ENCODE assay signal across 1 cellular context in genomic region chr19:535017-535835, GRCh38.
TF ChIP-seq lines count a peak whose summit lies in the region.

No MANE protein-coding gene starts in this region.

TF ChIP-seq in HepG2, 621 proteins besides CTCF, POLR2A, EP300 and RAD21 (continues in another document):
- no peak for TF ChIP-seq ZNF841 (CRISPR knock-in tag; IDR thresholded peaks at IDR 0.05; ENCODE audit: borderline replicate concordance)
- TF ChIP-seq ZNF382 (CRISPR knock-in tag; IDR thresholded peaks at IDR 0.05; ENCODE audit: borderline replicate concordance) = no peak
- no peak for TF ChIP-seq TP53 (CRISPR knock-in tag; conservative IDR thresholded peaks at IDR 0.05)
- no peak for TF ChIP-seq ZC3H4 (CRISPR knock-in tag; IDR thresholded peaks at IDR 0.05; ENCODE audit: borderline replicate concordance)
- 0 out of 2 replicates have a peak, but pooled peaks have one; percentile 44 for TF ChIP-seq HNRNPL (IDR thresholded peaks at IDR 0.05; ENCODE audit: low read depth, low read length)
- TF ChIP-seq JUND (CRISPR knock-in tag; IDR thresholded peaks at IDR 0.05) = no peak
- no peak for TF ChIP-seq MBD4 (IDR thresholded peaks at IDR 0.05; ENCODE audit: borderline replicate concordance, low read length)
- TF ChIP-seq U2AF1 (optimal IDR thresholded peaks at IDR 0.05; ENCODE audit: low read depth, low read length) = no peak
- TF ChIP-seq, protein P1, sequence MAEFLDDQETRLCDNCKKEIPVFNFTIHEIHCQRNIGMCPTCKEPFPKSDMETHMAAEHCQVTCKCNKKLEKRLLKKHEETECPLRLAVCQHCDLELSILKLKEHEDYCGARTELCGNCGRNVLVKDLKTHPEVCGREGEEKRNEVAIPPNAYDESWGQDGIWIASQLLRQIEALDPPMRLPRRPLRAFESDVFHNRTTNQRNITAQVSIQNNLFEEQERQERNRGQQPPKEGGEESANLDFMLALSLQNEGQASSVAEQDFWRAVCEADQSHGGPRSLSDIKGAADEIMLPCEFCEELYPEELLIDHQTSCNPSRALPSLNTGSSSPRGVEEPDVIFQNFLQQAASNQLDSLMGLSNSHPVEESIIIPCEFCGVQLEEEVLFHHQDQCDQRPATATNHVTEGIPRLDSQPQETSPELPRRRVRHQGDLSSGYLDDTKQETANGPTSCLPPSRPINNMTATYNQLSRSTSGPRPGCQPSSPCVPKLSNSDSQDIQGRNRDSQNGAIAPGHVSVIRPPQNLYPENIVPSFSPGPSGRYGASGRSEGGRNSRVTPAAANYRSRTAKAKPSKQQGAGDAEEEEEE (CRISPR knock-in tag; IDR thresholded peaks at IDR 0.05; ENCODE audit: borderline replicate concordance) = no peak
- TF ChIP-seq DR1 (CRISPR knock-in tag; IDR thresholded peaks at IDR 0.05) = no peak
- no peak for TF ChIP-seq ZNF367 (CRISPR knock-in tag; IDR thresholded peaks at IDR 0.05; ENCODE audit: borderline replicate concordance)
- TF ChIP-seq PHF8 (CRISPR knock-in tag; IDR thresholded peaks at IDR 0.05) = no peak
- no peak for TF ChIP-seq ZNF674 (CRISPR knock-in tag; IDR thresholded peaks at IDR 0.05; ENCODE audit: low read depth)
- TF ChIP-seq, protein P2, sequence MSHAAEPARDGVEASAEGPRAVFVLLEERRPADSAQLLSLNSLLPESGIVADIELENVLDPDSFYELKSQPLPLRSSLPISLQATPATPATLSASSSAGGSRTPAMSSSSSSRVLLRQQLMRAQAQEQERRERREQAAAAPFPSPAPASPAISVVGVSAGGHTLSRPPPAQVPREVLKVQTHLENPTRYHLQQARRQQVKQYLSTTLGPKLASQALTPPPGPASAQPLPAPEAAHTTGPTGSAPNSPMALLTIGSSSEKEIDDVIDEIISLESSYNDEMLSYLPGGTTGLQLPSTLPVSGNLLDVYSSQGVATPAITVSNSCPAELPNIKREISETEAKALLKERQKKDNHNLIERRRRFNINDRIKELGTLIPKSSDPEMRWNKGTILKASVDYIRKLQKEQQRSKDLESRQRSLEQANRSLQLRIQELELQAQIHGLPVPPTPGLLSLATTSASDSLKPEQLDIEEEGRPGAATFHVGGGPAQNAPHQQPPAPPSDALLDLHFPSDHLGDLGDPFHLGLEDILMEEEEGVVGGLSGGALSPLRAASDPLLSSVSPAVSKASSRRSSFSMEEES (CRISPR knock-in tag; IDR thresholded peaks at IDR 0.05) = no peak
- no peak for TF ChIP-seq PRMT3 (CRISPR knock-in tag; IDR thresholded peaks at IDR 0.05; ENCODE audit: borderline replicate concordance, low read depth)
- no peak for TF ChIP-seq ZNF292 (CRISPR knock-in tag; IDR thresholded peaks at IDR 0.05; ENCODE audit: borderline replicate concordance, low read depth)
- TF ChIP-seq KDM4B (CRISPR knock-in tag; IDR thresholded peaks at IDR 0.05) = no peak
- TF ChIP-seq ZNF670 (CRISPR knock-in tag; IDR thresholded peaks at IDR 0.05; ENCODE audit: borderline replicate concordance) = no peak
- TF ChIP-seq, protein P3, sequence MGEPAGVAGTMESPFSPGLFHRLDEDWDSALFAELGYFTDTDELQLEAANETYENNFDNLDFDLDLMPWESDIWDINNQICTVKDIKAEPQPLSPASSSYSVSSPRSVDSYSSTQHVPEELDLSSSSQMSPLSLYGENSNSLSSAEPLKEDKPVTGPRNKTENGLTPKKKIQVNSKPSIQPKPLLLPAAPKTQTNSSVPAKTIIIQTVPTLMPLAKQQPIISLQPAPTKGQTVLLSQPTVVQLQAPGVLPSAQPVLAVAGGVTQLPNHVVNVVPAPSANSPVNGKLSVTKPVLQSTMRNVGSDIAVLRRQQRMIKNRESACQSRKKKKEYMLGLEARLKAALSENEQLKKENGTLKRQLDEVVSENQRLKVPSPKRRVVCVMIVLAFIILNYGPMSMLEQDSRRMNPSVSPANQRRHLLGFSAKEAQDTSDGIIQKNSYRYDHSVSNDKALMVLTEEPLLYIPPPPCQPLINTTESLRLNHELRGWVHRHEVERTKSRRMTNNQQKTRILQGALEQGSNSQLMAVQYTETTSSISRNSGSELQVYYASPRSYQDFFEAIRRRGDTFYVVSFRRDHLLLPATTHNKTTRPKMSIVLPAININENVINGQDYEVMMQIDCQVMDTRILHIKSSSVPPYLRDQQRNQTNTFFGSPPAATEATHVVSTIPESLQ (CRISPR knock-in tag; conservative IDR thresholded peaks at IDR 0.05) = no peak
- TF ChIP-seq ZNF781 (CRISPR knock-in tag; IDR thresholded peaks at IDR 0.05; ENCODE audit: borderline replicate concordance, not compliant biosample characterization) = no peak
- TF ChIP-seq ZNF605 (CRISPR knock-in tag; IDR thresholded peaks at IDR 0.05) = no peak
- TF ChIP-seq, protein P4, sequence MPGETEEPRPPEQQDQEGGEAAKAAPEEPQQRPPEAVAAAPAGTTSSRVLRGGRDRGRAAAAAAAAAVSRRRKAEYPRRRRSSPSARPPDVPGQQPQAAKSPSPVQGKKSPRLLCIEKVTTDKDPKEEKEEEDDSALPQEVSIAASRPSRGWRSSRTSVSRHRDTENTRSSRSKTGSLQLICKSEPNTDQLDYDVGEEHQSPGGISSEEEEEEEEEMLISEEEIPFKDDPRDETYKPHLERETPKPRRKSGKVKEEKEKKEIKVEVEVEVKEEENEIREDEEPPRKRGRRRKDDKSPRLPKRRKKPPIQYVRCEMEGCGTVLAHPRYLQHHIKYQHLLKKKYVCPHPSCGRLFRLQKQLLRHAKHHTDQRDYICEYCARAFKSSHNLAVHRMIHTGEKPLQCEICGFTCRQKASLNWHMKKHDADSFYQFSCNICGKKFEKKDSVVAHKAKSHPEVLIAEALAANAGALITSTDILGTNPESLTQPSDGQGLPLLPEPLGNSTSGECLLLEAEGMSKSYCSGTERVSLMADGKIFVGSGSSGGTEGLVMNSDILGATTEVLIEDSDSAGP (CRISPR knock-in tag; IDR thresholded peaks at IDR 0.05; ENCODE audit: borderline replicate concordance) = no peak
- TF ChIP-seq GZF1 (CRISPR knock-in tag; IDR thresholded peaks at IDR 0.05) = no peak
- TF ChIP-seq ZBTB44 (CRISPR knock-in tag; IDR thresholded peaks at IDR 0.05) = no peak
- no peak for TF ChIP-seq NR2F6 (IDR thresholded peaks at IDR 0.05)
- TF ChIP-seq NR2F6 (CRISPR knock-in tag; IDR thresholded peaks at IDR 0.05) = peak; percentile 45; the same call in 1 of the 2 replicates
- TF ChIP-seq ZNF775 (CRISPR knock-in tag; IDR thresholded peaks at IDR 0.05; ENCODE audit: borderline replicate concordance) = no peak
- 0 out of 2 replicates have a peak, but pooled peaks have one; percentile 13 for TF ChIP-seq ATF3 (CRISPR knock-in tag; IDR thresholded peaks at IDR 0.05)
- no peak for TF ChIP-seq ZNF207 (IDR thresholded peaks at IDR 0.05; ENCODE audit: borderline replicate concordance)
- TF ChIP-seq FOXO1 (CRISPR knock-in tag; IDR thresholded peaks at IDR 0.05) = no peak
- TF ChIP-seq, protein P5, sequence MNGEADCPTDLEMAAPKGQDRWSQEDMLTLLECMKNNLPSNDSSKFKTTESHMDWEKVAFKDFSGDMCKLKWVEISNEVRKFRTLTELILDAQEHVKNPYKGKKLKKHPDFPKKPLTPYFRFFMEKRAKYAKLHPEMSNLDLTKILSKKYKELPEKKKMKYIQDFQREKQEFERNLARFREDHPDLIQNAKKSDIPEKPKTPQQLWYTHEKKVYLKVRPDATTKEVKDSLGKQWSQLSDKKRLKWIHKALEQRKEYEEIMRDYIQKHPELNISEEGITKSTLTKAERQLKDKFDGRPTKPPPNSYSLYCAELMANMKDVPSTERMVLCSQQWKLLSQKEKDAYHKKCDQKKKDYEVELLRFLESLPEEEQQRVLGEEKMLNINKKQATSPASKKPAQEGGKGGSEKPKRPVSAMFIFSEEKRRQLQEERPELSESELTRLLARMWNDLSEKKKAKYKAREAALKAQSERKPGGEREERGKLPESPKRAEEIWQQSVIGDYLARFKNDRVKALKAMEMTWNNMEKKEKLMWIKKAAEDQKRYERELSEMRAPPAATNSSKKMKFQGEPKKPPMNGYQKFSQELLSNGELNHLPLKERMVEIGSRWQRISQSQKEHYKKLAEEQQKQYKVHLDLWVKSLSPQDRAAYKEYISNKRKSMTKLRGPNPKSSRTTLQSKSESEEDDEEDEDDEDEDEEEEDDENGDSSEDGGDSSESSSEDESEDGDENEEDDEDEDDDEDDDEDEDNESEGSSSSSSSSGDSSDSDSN (CRISPR knock-in tag; IDR thresholded peaks at IDR 0.05) = 0 out of 2 replicates have a peak, but pooled peaks have one; percentile 10
- TF ChIP-seq REL (CRISPR knock-in tag; conservative IDR thresholded peaks at IDR 0.05) = no peak
- TF ChIP-seq MLXIP (CRISPR knock-in tag; IDR thresholded peaks at IDR 0.05; ENCODE audit: borderline replicate concordance) = no peak
- TF ChIP-seq KMT2B (CRISPR knock-in tag; IDR thresholded peaks at IDR 0.05) = no peak
- no peak for TF ChIP-seq NR3C1 (CRISPR knock-in tag; IDR thresholded peaks at IDR 0.05)
- TF ChIP-seq, protein P6, sequence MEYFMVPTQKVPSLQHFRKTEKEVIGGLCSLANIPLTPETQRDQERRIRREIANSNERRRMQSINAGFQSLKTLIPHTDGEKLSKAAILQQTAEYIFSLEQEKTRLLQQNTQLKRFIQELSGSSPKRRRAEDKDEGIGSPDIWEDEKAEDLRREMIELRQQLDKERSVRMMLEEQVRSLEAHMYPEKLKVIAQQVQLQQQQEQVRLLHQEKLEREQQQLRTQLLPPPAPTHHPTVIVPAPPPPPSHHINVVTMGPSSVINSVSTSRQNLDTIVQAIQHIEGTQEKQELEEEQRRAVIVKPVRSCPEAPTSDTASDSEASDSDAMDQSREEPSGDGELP (IDR thresholded peaks at IDR 0.05; ENCODE audit: borderline replicate concordance, low read depth) = peak; percentile 39; the same call in 1 of the 2 replicates
- no peak for TF ChIP-seq IKZF5 (CRISPR knock-in tag; IDR thresholded peaks at IDR 0.05)
- TF ChIP-seq SUZ12 (IDR thresholded peaks at IDR 0.05; ENCODE audit: low read depth, low read length) = no peak
- no peak for TF ChIP-seq SAFB2 (CRISPR knock-in tag; IDR thresholded peaks at IDR 0.05; ENCODE audit: borderline replicate concordance, low read depth)
- peak; percentile 44; the same call in 1 of the 2 replicates for TF ChIP-seq ZNF333 (CRISPR knock-in tag; IDR thresholded peaks at IDR 0.05; ENCODE audit: borderline replicate concordance)
- no peak for TF ChIP-seq ZNF460 (CRISPR knock-in tag; IDR thresholded peaks at IDR 0.05; ENCODE audit: borderline replicate concordance)
- TF ChIP-seq ZMYM3 (CRISPR knock-in tag; IDR thresholded peaks at IDR 0.05) = no peak
- TF ChIP-seq CC2D1A (CRISPR knock-in tag; IDR thresholded peaks at IDR 0.05) = no peak
- TF ChIP-seq HMG20A (CRISPR knock-in tag; IDR thresholded peaks at IDR 0.05; ENCODE audit: borderline replicate concordance) = no peak
- TF ChIP-seq TCF7L2 (IDR thresholded peaks at IDR 0.05; ENCODE audit: low read depth, low read length) = no peak
- TF ChIP-seq SMARCE1 (IDR thresholded peaks at IDR 0.05; ENCODE audit: borderline replicate concordance) = no peak
- TF ChIP-seq CBX1 (IDR thresholded peaks at IDR 0.05; ENCODE audit: low read depth) = no peak
- no peak for TF ChIP-seq ZNF883 (CRISPR knock-in tag; IDR thresholded peaks at IDR 0.05; ENCODE audit: not compliant biosample characterization)
- no peak for TF ChIP-seq SMYD3 (CRISPR knock-in tag; IDR thresholded peaks at IDR 0.05)
- TF ChIP-seq MAF1 (CRISPR knock-in tag; IDR thresholded peaks at IDR 0.05; ENCODE audit: borderline replicate concordance) = no peak
